Comparison of ENCODE assay signal across 2 cellular contexts in the genomic region with DNA sequence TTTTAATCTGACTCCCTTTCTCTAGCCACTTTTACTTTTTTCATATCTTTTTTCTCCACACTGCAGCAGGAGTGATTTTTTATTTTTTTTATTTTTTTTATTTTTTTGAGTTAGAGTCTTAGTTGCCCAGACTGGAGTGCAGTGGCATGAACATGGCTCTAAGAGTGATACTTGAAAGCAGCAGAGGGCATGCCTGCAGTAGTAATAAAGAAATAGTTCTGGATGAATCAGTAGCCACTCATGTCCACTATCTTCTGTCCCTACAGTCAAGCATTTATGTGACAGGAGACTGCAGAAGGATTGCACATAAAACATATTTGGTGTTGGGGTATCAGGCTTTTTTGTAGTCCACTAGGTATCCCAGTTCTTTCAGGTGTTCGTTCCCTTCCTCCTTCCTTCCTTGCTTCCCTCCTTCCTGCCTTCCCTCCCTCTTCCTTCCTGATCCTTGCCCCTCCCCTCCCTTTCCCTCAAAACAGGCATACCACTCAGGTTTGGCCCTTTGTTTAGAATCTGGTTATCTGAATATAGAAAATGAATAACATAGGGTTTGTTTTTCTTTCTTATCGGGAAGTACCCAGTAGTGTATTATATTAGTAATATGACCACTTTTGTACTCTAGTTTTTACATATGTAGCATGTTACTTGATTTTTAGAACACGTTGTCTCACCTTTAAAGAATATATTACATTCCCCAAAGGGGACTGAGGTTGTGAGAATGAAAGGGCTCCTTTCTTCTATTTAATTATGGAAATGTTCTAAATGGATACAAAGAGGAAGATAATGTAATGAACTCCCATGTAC.
TF ChIP-seq lines count a peak whose summit lies in the region.

No MANE protein-coding gene starts in this region.

TF ChIP-seq in GM12891, 5 proteins besides CTCF, POLR2A, EP300 and RAD21:
- no peak for TF ChIP-seq TAF1 (IDR thresholded peaks at IDR 0.05; ENCODE audit: low read depth, low read length)
- no peak for TF ChIP-seq POU2F2 (IDR thresholded peaks at IDR 0.05; ENCODE audit: low read depth, low read length)
- no peak for TF ChIP-seq POLR2AphosphoS5 (IDR thresholded peaks at IDR 0.05; ENCODE audit: low read depth, low read length)
TF ChIP-seq in GM12891: peak in this region for 0.

TF ChIP-seq in K562, 482 proteins besides CTCF, POLR2A, EP300 and RAD21:
- TF ChIP-seq TFAM (CRISPR knock-in tag; conservative IDR thresholded peaks at IDR 0.05) (no peak), OTX1 (CRISPR knock-in tag; IDR thresholded peaks at IDR 0.05) (no peak), HDAC1 (IDR thresholded peaks at IDR 0.05) (no peak), CCNT2 (IDR thresholded peaks at IDR 0.05; ENCODE audit: borderline replicate concordance, extremely low read depth, insufficient read length, low read depth, low read length) (no peak), PHF8 (IDR thresholded peaks at IDR 0.05; ENCODE audit: borderline replicate concordance, low read length) (no peak), ZNF431 (CRISPR knock-in tag; IDR thresholded peaks at IDR 0.05) (no peak), CBX3 (IDR thresholded peaks at IDR 0.05; ENCODE audit: borderline replicate concordance in 1 of 2, low read length in 2 of 2) (no peak), POLR3G (IDR thresholded peaks at IDR 0.05; ENCODE audit: extremely low read depth, insufficient read length, insufficient replicate concordance) (no peak), ARNT (IDR thresholded peaks at IDR 0.05) (no peak), U2AF1 (optimal IDR thresholded peaks at IDR 0.05; ENCODE audit: low read depth, low read length) (no peak), SOX6 (IDR thresholded peaks at IDR 0.05) (no peak), TARDBP (IDR thresholded peaks at IDR 0.05) (no peak)
- TF ChIP-seq, protein P1, sequence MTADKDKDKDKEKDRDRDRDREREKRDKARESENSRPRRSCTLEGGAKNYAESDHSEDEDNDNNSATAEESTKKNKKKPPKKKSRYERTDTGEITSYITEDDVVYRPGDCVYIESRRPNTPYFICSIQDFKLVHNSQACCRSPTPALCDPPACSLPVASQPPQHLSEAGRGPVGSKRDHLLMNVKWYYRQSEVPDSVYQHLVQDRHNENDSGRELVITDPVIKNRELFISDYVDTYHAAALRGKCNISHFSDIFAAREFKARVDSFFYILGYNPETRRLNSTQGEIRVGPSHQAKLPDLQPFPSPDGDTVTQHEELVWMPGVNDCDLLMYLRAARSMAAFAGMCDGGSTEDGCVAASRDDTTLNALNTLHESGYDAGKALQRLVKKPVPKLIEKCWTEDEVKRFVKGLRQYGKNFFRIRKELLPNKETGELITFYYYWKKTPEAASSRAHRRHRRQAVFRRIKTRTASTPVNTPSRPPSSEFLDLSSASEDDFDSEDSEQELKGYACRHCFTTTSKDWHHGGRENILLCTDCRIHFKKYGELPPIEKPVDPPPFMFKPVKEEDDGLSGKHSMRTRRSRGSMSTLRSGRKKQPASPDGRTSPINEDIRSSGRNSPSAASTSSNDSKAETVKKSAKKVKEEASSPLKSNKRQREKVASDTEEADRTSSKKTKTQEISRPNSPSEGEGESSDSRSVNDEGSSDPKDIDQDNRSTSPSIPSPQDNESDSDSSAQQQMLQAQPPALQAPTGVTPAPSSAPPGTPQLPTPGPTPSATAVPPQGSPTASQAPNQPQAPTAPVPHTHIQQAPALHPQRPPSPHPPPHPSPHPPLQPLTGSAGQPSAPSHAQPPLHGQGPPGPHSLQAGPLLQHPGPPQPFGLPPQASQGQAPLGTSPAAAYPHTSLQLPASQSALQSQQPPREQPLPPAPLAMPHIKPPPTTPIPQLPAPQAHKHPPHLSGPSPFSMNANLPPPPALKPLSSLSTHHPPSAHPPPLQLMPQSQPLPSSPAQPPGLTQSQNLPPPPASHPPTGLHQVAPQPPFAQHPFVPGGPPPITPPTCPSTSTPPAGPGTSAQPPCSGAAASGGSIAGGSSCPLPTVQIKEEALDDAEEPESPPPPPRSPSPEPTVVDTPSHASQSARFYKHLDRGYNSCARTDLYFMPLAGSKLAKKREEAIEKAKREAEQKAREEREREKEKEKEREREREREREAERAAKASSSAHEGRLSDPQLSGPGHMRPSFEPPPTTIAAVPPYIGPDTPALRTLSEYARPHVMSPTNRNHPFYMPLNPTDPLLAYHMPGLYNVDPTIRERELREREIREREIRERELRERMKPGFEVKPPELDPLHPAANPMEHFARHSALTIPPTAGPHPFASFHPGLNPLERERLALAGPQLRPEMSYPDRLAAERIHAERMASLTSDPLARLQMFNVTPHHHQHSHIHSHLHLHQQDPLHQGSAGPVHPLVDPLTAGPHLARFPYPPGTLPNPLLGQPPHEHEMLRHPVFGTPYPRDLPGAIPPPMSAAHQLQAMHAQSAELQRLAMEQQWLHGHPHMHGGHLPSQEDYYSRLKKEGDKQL (CRISPR knock-in tag; IDR thresholded peaks at IDR 0.05; ENCODE audit: borderline replicate concordance), result no peak
- TF ChIP-seq, protein P2, sequence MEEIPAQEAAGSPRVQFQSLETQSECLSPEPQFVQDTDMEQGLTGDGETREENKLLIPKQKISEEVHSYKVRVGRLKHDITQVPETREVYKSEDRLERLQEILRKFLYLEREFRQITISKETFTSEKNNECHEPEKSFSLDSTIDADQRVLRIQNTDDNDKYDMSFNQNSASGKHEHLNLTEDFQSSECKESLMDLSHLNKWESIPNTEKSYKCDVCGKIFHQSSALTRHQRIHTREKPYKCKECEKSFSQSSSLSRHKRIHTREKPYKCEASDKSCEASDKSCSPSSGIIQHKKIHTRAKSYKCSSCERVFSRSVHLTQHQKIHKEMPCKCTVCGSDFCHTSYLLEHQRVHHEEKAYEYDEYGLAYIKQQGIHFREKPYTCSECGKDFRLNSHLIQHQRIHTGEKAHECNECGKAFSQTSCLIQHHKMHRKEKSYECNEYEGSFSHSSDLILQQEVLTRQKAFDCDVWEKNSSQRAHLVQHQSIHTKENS (CRISPR knock-in tag; IDR thresholded peaks at IDR 0.05), result no peak
- TF ChIP-seq, protein P3, sequence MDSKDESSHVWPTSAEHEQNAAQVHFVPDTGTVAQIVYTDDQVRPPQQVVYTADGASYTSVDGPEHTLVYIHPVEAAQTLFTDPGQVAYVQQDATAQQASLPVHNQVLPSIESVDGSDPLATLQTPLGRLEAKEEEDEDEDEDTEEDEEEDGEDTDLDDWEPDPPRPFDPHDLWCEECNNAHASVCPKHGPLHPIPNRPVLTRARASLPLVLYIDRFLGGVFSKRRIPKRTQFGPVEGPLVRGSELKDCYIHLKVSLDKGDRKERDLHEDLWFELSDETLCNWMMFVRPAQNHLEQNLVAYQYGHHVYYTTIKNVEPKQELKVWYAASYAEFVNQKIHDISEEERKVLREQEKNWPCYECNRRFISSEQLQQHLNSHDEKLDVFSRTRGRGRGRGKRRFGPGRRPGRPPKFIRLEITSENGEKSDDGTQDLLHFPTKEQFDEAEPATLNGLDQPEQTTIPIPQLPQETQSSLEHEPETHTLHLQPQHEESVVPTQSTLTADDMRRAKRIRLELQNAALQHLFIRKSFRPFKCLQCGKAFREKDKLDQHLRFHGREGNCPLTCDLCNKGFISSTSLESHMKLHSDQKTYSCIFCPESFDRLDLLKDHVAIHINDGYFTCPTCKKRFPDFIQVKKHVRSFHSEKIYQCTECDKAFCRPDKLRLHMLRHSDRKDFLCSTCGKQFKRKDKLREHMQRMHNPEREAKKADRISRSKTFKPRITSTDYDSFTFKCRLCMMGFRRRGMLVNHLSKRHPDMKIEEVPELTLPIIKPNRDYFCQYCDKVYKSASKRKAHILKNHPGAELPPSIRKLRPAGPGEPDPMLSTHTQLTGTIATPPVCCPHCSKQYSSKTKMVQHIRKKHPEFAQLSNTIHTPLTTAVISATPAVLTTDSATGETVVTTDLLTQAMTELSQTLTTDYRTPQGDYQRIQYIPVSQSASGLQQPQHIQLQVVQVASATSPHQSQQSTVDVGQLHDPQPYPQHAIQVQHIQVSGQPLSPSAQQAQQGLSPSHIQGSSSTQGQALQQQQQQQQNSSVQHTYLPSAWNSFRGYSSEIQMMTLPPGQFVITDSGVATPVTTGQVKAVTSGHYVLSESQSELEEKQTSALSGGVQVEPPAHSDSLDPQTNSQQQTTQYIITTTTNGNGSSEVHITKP (IDR thresholded peaks at IDR 0.05; ENCODE audit: partially characterized antibody), result no peak
- TF ChIP-seq, protein P4, sequence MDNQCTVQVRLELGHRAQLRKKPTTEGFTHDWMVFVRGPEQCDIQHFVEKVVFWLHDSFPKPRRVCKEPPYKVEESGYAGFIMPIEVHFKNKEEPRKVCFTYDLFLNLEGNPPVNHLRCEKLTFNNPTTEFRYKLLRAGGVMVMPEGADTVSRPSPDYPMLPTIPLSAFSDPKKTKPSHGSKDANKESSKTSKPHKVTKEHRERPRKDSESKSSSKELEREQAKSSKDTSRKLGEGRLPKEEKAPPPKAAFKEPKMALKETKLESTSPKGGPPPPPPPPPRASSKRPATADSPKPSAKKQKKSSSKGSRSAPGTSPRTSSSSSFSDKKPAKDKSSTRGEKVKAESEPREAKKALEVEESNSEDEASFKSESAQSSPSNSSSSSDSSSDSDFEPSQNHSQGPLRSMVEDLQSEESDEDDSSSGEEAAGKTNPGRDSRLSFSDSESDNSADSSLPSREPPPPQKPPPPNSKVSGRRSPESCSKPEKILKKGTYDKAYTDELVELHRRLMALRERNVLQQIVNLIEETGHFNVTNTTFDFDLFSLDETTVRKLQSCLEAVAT (IDR thresholded peaks at IDR 0.05), result no peak
